1 cellular context compared by ENCODE assay signal in the genomic region with DNA sequence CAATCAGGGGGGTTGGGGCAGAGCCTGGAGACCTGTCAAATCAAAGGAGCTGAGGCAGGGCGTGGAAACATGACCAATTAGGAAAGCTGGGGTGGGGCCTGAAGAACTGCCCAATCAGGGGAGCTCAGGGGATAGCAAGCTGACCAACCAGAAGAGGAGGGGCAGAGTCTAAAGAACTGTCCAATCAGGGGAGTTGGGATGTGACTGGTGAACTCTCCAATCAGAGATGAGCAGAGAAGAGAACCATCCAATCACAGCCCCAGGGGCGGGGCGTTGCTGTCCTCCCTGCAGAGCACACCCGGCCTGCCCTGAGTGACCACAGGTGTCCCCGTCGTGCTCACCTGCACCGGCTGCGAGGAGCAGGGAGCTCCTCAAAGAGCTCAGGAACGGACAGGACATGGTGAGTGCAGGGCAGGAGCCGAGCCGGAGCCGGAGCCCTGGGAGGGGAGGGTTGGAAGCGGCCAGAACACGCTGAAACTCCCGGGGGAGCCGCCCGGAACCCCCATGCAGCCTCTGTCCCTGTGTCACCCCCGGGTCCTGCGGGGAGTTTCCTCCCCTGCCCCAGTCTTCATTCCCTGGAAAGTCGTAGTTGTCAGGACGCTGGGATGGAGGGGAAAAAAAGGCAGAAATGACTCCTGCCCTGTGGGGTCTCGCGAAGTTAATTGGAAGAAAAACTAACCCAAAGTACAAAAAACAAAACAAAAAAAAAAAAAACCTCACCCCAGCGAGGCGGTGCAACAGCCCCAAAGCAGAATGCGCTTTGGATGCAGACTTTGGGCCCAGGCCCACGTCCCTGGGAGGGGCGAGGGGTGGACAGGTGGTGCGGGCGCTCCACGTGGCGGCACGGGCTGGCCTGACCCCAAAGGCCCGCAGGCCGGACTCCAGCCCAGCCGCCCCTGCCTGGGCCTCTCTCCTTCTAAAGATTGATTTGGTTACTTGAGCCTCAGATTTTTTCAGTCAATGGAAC.
TF ChIP-seq lines count a peak whose summit lies in the region.

A gene (plus strand): TSS at position 311 of the 967 bp plus-strand sequence. CDS start 87 bp downstream, at position 398.

TF ChIP-seq in K562, 482 proteins besides CTCF, POLR2A, EP300 and RAD21:
- TF ChIP-seq RBM25 (IDR thresholded peaks at IDR 0.05; ENCODE audit: low read depth, low read length, severe bottlenecking) (peak; percentile 73), MBD2 (IDR thresholded peaks at IDR 0.05; ENCODE audit: borderline replicate concordance, low read depth) (peak; percentile 45; the same call in 1 of the 2 replicates), FOS (IDR thresholded peaks at IDR 0.05; ENCODE audit: extremely low read depth, insufficient read length) (peak; percentile 86), GTF2E2 (tag; IDR thresholded peaks at IDR 0.05) (no peak), NFYB (IDR thresholded peaks at IDR 0.05; ENCODE audit: extremely low read depth, insufficient read length) (peak; percentile 95), NEUROD1 (IDR thresholded peaks at IDR 0.05; ENCODE audit: borderline replicate concordance, low read depth, low read length, partially characterized antibody) (peak; percentile 53), ZNF274 (IDR thresholded peaks at IDR 0.05; ENCODE audit: borderline replicate concordance, low read depth, low read length) (no peak), ASH1L (IDR thresholded peaks at IDR 0.05; ENCODE audit: borderline replicate concordance, low read depth, partially characterized antibody) (peak; percentile 83)
- TF ChIP-seq, protein P1, sequence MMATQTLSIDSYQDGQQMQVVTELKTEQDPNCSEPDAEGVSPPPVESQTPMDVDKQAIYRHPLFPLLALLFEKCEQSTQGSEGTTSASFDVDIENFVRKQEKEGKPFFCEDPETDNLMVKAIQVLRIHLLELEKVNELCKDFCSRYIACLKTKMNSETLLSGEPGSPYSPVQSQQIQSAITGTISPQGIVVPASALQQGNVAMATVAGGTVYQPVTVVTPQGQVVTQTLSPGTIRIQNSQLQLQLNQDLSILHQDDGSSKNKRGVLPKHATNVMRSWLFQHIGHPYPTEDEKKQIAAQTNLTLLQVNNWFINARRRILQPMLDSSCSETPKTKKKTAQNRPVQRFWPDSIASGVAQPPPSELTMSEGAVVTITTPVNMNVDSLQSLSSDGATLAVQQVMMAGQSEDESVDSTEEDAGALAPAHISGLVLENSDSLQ (IDR thresholded peaks at IDR 0.05), result peak; percentile 95
